In genomic region chr7:26245150-26245549, GRCh38 we compare ENCODE assay signal across 24 cellular contexts. TPM values are rescaled to one million over a fixed set of nuclear protein-coding genes. Genes with fewer than 3 reads are reported as not detected.
"Had no signal": no experiment of that assay in that cellular context is flagged by ENCODE, and none has a peak within 500 bp of the region (broad histone marks: within the 10 kb centered on the region; RNA-seq: fewer than 3 reads in every experiment).

No MANE protein-coding gene starts in this region.

- H3K27me3 Mint-ChIP-seq: naive B cell had no signal

- H3K36me3 Mint-ChIP-seq: mesothelial cell of epicardium, naive B cell had no signal

- H3K9me3 Mint-ChIP-seq: mesothelial cell of epicardium, naive B cell had no signal

- DNase-seq: dermis blood vessel endothelial cell; dorsolateral prefrontal cortex; effector CD4-positive, alpha-beta T cell; effector memory CD4-positive, alpha-beta T cell; foreskin keratinocyte; heart left ventricle; hippocampal formation; left cardiac atrium; left lung; left ventricle myocardium superior; lower lobe of right lung; mesenchymal stem cell; mucosa of descending colon; naive B cell had no signal

- H3K4me1 ChIP-seq: esophagus muscularis mucosa, foreskin keratinocyte, gastroesophageal sphincter, heart left ventricle, left lung, lower lobe of right lung had no signal

- H3K27ac ChIP-seq: coronary artery, dorsolateral prefrontal cortex, esophagus muscularis mucosa, foreskin keratinocyte, gastroesophageal sphincter, heart left ventricle, left lung, lower lobe of right lung had no signal

- H3K4me3 Mint-ChIP-seq: mesothelial cell of epicardium, naive B cell had no signal

- H3K4me1 Mint-ChIP-seq: mesothelial cell of epicardium, naive B cell had no signal

- H3K9me3 ChIP-seq: esophagus muscularis mucosa, gastroesophageal sphincter, heart left ventricle, left lung, lower lobe of right lung, mucosa of descending colon had no signal

- H3K27ac Mint-ChIP-seq: mesothelial cell of epicardium, naive B cell had no signal

- H3K36me3 ChIP-seq: esophagus muscularis mucosa, gastroesophageal sphincter, heart left ventricle, left lung, lower lobe of right lung had no signal

- H3K4me3 ChIP-seq: coronary artery, dorsolateral prefrontal cortex, esophagus muscularis mucosa, gastroesophageal sphincter, heart left ventricle, left lung, lower lobe of right lung, mucosa of descending colon had no signal

- ATAC-seq: foreskin keratinocyte, gastroesophageal sphincter, heart left ventricle, left cardiac atrium, left lung, left ventricle myocardium superior, lower lobe of right lung, mucosa of descending colon had no signal

- H3K27me3 ChIP-seq: foreskin keratinocyte, left lung had no signal

- FAIRE-seq: colon, endothelial cell of umbilical vein, frontal cortex, islet of Langerhans, keratinocyte had no signal

RNA-seq across cellular contexts. Expression of gene SNX10, which starts 46.5 kb away (rescaled TPM):
- total RNA-seq: myocyte had no signal
